Comparison of ENCODE assay signal across 2 cellular contexts in genomic region chr12:49930515-49931288, GRCh38.
A peak's percentile ranks its signal among the peaks of the same experiment; 100 is the strongest.
TF ChIP-seq lines count a peak whose summit lies in the region.

No MANE protein-coding gene starts in this region.

TF ChIP-seq in HCT116, 20 proteins besides CTCF, POLR2A, EP300 and RAD21:
- TF ChIP-seq MAX (IDR thresholded peaks at IDR 0.05) (no peak), REST (IDR thresholded peaks at IDR 0.05; ENCODE audit: low read depth) (no peak), EGR1 (IDR thresholded peaks at IDR 0.05; ENCODE audit: low read depth) (no peak), ZBTB33 (IDR thresholded peaks at IDR 0.05; ENCODE audit: extremely low read depth, insufficient replicate concordance, low read length) (no peak), FOSL1 (IDR thresholded peaks at IDR 0.05; ENCODE audit: low read depth) (peak; percentile 50; the same call in 1 of the 2 replicates), CEBPB (IDR thresholded peaks at IDR 0.05; ENCODE audit: low read depth) (no peak; the same call in 1 of the 2 replicates), CBX3 (IDR thresholded peaks at IDR 0.05; ENCODE audit: low read depth) (no peak), TCF7L2 (IDR thresholded peaks at IDR 0.05; ENCODE audit: borderline replicate concordance, extremely low read depth, insufficient read depth, insufficient read length) (no peak), ATF3 (IDR thresholded peaks at IDR 0.05) (0 out of 2 replicates have a peak, but pooled peaks have one; percentile 1), POLR2AphosphoS5 (IDR thresholded peaks at IDR 0.05; ENCODE audit: low read depth, low read length) (no peak), JUND (IDR thresholded peaks at IDR 0.05) (no peak), EZH2 (IDR thresholded peaks at IDR 0.05) (no peak), ELF1 (IDR thresholded peaks at IDR 0.05; ENCODE audit: borderline replicate concordance, low read depth) (no peak), SIN3A (IDR thresholded peaks at IDR 0.05; ENCODE audit: low read depth) (no peak), YY1 (IDR thresholded peaks at IDR 0.05; ENCODE audit: extremely low read depth, insufficient replicate concordance, low read depth, low read length) (no peak), EZH2phosphoT487 (IDR thresholded peaks at IDR 0.05; ENCODE audit: borderline replicate concordance) (no peak), SRF (IDR thresholded peaks at IDR 0.05; ENCODE audit: low read depth) (no peak), ZFX (IDR thresholded peaks at IDR 0.05) (no peak), SP1 (IDR thresholded peaks at IDR 0.05; ENCODE audit: low read depth) (0 out of 2 replicates have a peak, but pooled peaks have one; percentile 22), ZNF274 (IDR thresholded peaks at IDR 0.05; ENCODE audit: low read depth, low read length) (no peak)

TF ChIP-seq in K562, 482 proteins besides CTCF, POLR2A, EP300 and RAD21:
- TF ChIP-seq ZFPM2 (CRISPR knock-in tag; IDR thresholded peaks at IDR 0.05) (no peak), ATF3 (IDR thresholded peaks at IDR 0.05) (peak; percentile 89), ATF3 (CRISPR knock-in tag; conservative IDR thresholded peaks at IDR 0.05) (no peak), JUND (IDR thresholded peaks at IDR 0.05; ENCODE audit: borderline replicate concordance, low read depth, low read length) (peak; percentile 58; the same call in 1 of the 2 replicates), JUND (tag; IDR thresholded peaks at IDR 0.05; ENCODE audit: borderline replicate concordance, low read depth, low read length) (peak; percentile 32; the same call in 1 of the 3 replicates), JUN (IDR thresholded peaks at IDR 0.05; ENCODE audit: borderline replicate concordance, low read depth, low read length) (0 out of 2 replicates have a peak, but pooled peaks have one; percentile 34), JUN (CRISPR knock-in tag; IDR thresholded peaks at IDR 0.05; ENCODE audit: borderline replicate concordance) (no peak), ZBTB33 (CRISPR knock-in tag; IDR thresholded peaks at IDR 0.05) (no peak), FOSL1 (tag; conservative IDR thresholded peaks at IDR 0.05) (peak; percentile 77), ZNF384 (IDR thresholded peaks at IDR 0.05; ENCODE audit: low read depth, low read length) (no peak), CTBP1 (IDR thresholded peaks at IDR 0.05; ENCODE audit: borderline replicate concordance) (no peak)
